1 cellular context compared by ENCODE assay signal in the genomic region with DNA sequence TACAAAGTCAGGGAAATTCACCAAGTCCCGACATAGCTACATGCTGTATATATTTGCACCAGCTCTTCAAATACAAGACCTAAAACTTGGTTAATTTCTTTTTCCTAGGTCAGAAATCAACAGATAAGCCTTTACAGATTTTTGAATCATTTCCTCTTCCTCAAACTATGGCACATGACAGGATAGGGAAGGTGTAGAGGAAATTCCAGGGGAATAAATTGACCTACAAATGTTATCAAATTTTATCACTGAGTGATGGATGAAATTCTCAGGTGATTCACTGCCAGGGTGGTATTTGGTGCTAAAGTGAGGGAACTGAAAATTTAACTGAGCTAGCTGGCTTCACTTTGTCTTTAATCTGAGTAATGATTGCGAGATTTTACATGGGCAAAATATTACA.
TF ChIP-seq lines count a peak whose summit lies in the region.

No MANE protein-coding gene starts in this region.

TF ChIP-seq in H1, 55 proteins besides CTCF, POLR2A, EP300 and RAD21:
- no peak for TF ChIP-seq CBX5 (IDR thresholded peaks at IDR 0.05; ENCODE audit: low read depth, low read length)
